1 cellular context compared by ENCODE assay signal in genomic region chr2:172087780-172088244, GRCh38.
TF ChIP-seq lines count a peak whose summit lies in the region.

No MANE protein-coding gene starts in this region.

TF ChIP-seq in SK-N-SH treated with all-trans-retinoic acid at 6 μM for 48 hours, 23 proteins besides CTCF, POLR2A, EP300 and RAD21 (continued from another document):
- TF ChIP-seq, protein P1, sequence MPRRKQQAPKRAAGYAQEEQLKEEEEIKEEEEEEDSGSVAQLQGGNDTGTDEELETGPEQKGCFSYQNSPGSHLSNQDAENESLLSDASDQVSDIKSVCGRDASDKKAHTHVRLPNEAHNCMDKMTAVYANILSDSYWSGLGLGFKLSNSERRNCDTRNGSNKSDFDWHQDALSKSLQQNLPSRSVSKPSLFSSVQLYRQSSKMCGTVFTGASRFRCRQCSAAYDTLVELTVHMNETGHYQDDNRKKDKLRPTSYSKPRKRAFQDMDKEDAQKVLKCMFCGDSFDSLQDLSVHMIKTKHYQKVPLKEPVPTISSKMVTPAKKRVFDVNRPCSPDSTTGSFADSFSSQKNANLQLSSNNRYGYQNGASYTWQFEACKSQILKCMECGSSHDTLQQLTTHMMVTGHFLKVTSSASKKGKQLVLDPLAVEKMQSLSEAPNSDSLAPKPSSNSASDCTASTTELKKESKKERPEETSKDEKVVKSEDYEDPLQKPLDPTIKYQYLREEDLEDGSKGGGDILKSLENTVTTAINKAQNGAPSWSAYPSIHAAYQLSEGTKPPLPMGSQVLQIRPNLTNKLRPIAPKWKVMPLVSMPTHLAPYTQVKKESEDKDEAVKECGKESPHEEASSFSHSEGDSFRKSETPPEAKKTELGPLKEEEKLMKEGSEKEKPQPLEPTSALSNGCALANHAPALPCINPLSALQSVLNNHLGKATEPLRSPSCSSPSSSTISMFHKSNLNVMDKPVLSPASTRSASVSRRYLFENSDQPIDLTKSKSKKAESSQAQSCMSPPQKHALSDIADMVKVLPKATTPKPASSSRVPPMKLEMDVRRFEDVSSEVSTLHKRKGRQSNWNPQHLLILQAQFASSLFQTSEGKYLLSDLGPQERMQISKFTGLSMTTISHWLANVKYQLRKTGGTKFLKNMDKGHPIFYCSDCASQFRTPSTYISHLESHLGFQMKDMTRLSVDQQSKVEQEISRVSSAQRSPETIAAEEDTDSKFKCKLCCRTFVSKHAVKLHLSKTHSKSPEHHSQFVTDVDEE (CRISPR knock-in tag; IDR thresholded peaks at IDR 0.05) = no peak
- no peak for TF ChIP-seq PATZ1 (CRISPR knock-in tag; IDR thresholded peaks at IDR 0.05; ENCODE audit: borderline replicate concordance)
- TF ChIP-seq PPARA (CRISPR knock-in tag; IDR thresholded peaks at IDR 0.05; ENCODE audit: borderline replicate concordance) = no peak
- no peak for TF ChIP-seq TCF4 (CRISPR knock-in tag; IDR thresholded peaks at IDR 0.05; ENCODE audit: borderline replicate concordance)
